8 cellular contexts compared by ENCODE assay signal in genomic region chr15:90232941-90233700, GRCh38.
DNase-seq lines count a peak whose midpoint lies in the region; ATAC-seq and TF ChIP-seq lines count a peak whose summit lies in the region.

No MANE protein-coding gene starts in this region.

- DNase-seq in DMS153 (lab: John Stamatoyannopoulos, UW) (peak; percentile 15), HS-5 (ENCODE audit: low read depth) (peak; percentile 16), T-helper 2 cell (peak; percentile 12 to 60 (median 43)), brain microvascular endothelial cell (peak; percentile 14), iris pigment epithelial cell (ENCODE audit: low read depth) (peak; percentile 46), NCI-H128 (lab: John Stamatoyannopoulos, UW; ENCODE audit: unreplicated experiment) (no peak)
- DNase-seq in stimulated activated CD4-positive, alpha-beta T cell treated with anti-CD3 and anti-CD28 coated beads, Interleukin-1b, Interleukin-23, amount 100 ng/mL, for 24 hours (ENCODE audit: low read depth in 4 of 4, low spot score in 1 of 4) = peak in 3 of 4 experiments; percentile 35 to 61 (median 51)

- H3K4me3 ChIP-seq in brain microvascular endothelial cell (ENCODE audit: low read depth, low read length) = peak overlapping the region; percentile 85

- H3K27me3 ChIP-seq in brain microvascular endothelial cell (replicated peaks) = no peaks in the 10 kb centered on the region

- H3K27ac ChIP-seq in brain microvascular endothelial cell = peak overlapping the region; percentile 83

- ATAC-seq in GM21360 (IDR thresholded peaks at IDR 0.05; ENCODE audit: unreplicated experiment) = peak; percentile 34

- peaks cover 26% of the 10 kb centered on the region for H3K36me3 ChIP-seq in brain microvascular endothelial cell (replicated peaks)

- in situ Hi-C loops in brain microvascular endothelial cell (cut with HindIII; ENCODE audit: low pct_ligation_motif_present, low sequenced_read_pairs) = no loop called here

- TF ChIP-seq CTCF in brain microvascular endothelial cell (IDR thresholded peaks at IDR 0.05; ENCODE audit: low read depth, low read length, missing control alignments) = peak; percentile 61
